Comparison of ENCODE assay signal across 19 cellular contexts in genomic region chr1:54851406-54851805, GRCh38. TPM values are rescaled to one million over a fixed set of nuclear protein-coding genes. Genes with fewer than 3 reads are reported as not detected.
"Had no signal": no experiment of that assay in that cellular context is flagged by ENCODE, and none has a peak within 500 bp of the region (broad histone marks: within the 10 kb centered on the region; RNA-seq: fewer than 3 reads in every experiment).

No MANE protein-coding gene starts in this region.

- H3K36me3 ChIP-seq: breast epithelium had no signal

- H3K4me3 ChIP-seq: breast epithelium, gastroesophageal sphincter, mucosa of descending colon, thyroid gland had no signal

- H3K9me3 Mint-ChIP-seq: activated naive CD4-positive, alpha-beta T cell treated with anti-CD3 and anti-CD28 coated beads, Interleukin-2, amount 50 U/mL, for 24 hours; stimulated activated naive CD8-positive, alpha-beta T cell treated with anti-CD3 and anti-CD28 coated beads, Interleukin-15, Interleukin-2, amounts not matched to agents 100 ng/mL and 50 ng/mL, for 24 hours had no signal

- FAIRE-seq: endometrium had no signal

- H3K4me1 ChIP-seq: breast epithelium, thyroid gland had no signal

- H3K27ac ChIP-seq: thyroid gland had no signal

- H3K27ac Mint-ChIP-seq: activated naive CD4-positive, alpha-beta T cell treated with anti-CD3 and anti-CD28 coated beads, Interleukin-2, amount 50 U/mL, for 24 hours; stimulated activated naive CD8-positive, alpha-beta T cell treated with anti-CD3 and anti-CD28 coated beads, Interleukin-15, Interleukin-2, amounts not matched to agents 100 ng/mL and 50 ng/mL, for 24 hours; T-helper 17 cell had no signal

- H3K4me3 Mint-ChIP-seq: activated naive CD4-positive, alpha-beta T cell treated with anti-CD3 and anti-CD28 coated beads, Interleukin-2, amount 50 U/mL, for 24 hours; naive thymus-derived CD8-positive, alpha-beta T cell; stimulated activated naive CD8-positive, alpha-beta T cell treated with anti-CD3 and anti-CD28 coated beads, Interleukin-15, Interleukin-2, amounts not matched to agents 100 ng/mL and 50 ng/mL, for 24 hours; T-helper 17 cell had no signal

- H3K27me3 ChIP-seq: breast epithelium, gastroesophageal sphincter, thyroid gland had no signal

- ATAC-seq: naive thymus-derived CD8-positive, alpha-beta T cell; T-helper 17 cell had no signal

- H3K9me3 ChIP-seq: breast epithelium, gastroesophageal sphincter, mucosa of descending colon, thyroid gland had no signal

- DNase-seq: activated CD4-positive, alpha-beta T cell treated with anti-CD3 and anti-CD28 coated beads, Interleukin-2, amount 50 U/mL, for 1 hour; activated CD4-positive, CD25-positive, alpha-beta regulatory T cell; activated effector memory CD4-positive, alpha-beta T cell treated with Interleukin-2 at 50 U/mL for 16 hours; activated T-cell treated with anti-CD3 and anti-CD28 coated beads, Interleukin-2, amount 50 U/mL, for 1 hour; amniotic stem cell; mucosa of descending colon; naive thymus-derived CD8-positive, alpha-beta T cell; right cardiac atrium; SHP77 treated with DMSO at 0.1 percent for 48 hours; stimulated activated CD8-positive, alpha-beta memory T cell treated with anti-CD3 and anti-CD28 coated beads, Interleukin-4, amount 100 ng/mL, for 48 hours; T-helper 17 cell had no signal

- H3K27me3 Mint-ChIP-seq: activated naive CD4-positive, alpha-beta T cell treated with anti-CD3 and anti-CD28 coated beads, Interleukin-2, amount 50 U/mL, for 24 hours; naive thymus-derived CD8-positive, alpha-beta T cell; stimulated activated naive CD8-positive, alpha-beta T cell treated with anti-CD3 and anti-CD28 coated beads, Interleukin-15, Interleukin-2, amounts not matched to agents 100 ng/mL and 50 ng/mL, for 24 hours; T-helper 17 cell had no signal

- H3K4me1 Mint-ChIP-seq: activated naive CD4-positive, alpha-beta T cell treated with anti-CD3 and anti-CD28 coated beads, Interleukin-2, amount 50 U/mL, for 24 hours; naive thymus-derived CD8-positive, alpha-beta T cell; T-helper 17 cell had no signal

RNA-seq across cellular contexts. Expression of gene TTC22, which starts 50.3 kb away (rescaled TPM):
- total RNA-seq: dermis microvascular lymphatic vessel endothelial cell, lung microvascular endothelial cell had no signal
